1 cellular context compared by ENCODE assay signal in genomic region chr1:83990734-83991133, GRCh38.
TF ChIP-seq lines count a peak whose summit lies in the region.

No MANE protein-coding gene starts in this region.

TF ChIP-seq in HCT116, 20 proteins besides CTCF, POLR2A, EP300 and RAD21 (continued from another document):
- TF ChIP-seq REST (IDR thresholded peaks at IDR 0.05; ENCODE audit: low read depth): no peak
- TF ChIP-seq SIN3A (IDR thresholded peaks at IDR 0.05; ENCODE audit: low read depth): no peak
- TF ChIP-seq ZBTB33 (IDR thresholded peaks at IDR 0.05; ENCODE audit: extremely low read depth, insufficient replicate concordance, low read length): no peak
- TF ChIP-seq ATF3 (IDR thresholded peaks at IDR 0.05): no peak
- TF ChIP-seq YY1 (IDR thresholded peaks at IDR 0.05; ENCODE audit: extremely low read depth, insufficient replicate concordance, low read depth, low read length): no peak
- no peak for TF ChIP-seq FOSL1 (IDR thresholded peaks at IDR 0.05; ENCODE audit: low read depth)
- TF ChIP-seq ZNF274 (IDR thresholded peaks at IDR 0.05; ENCODE audit: low read depth, low read length): no peak
- TF ChIP-seq EZH2 (IDR thresholded peaks at IDR 0.05): no peak
- TF ChIP-seq MAX (IDR thresholded peaks at IDR 0.05): no peak
- no peak for TF ChIP-seq ELF1 (IDR thresholded peaks at IDR 0.05; ENCODE audit: borderline replicate concordance, low read depth)
- no peak for TF ChIP-seq CBX3 (IDR thresholded peaks at IDR 0.05; ENCODE audit: low read depth)
- no peak for TF ChIP-seq SP1 (IDR thresholded peaks at IDR 0.05; ENCODE audit: low read depth)
- TF ChIP-seq CEBPB (IDR thresholded peaks at IDR 0.05; ENCODE audit: low read depth): no peak
- TF ChIP-seq TCF7L2 (IDR thresholded peaks at IDR 0.05; ENCODE audit: borderline replicate concordance, extremely low read depth, insufficient read depth, insufficient read length): no peak
- TF ChIP-seq ZFX (IDR thresholded peaks at IDR 0.05): no peak
- TF ChIP-seq JUND (IDR thresholded peaks at IDR 0.05): no peak
- no peak for TF ChIP-seq POLR2AphosphoS5 (IDR thresholded peaks at IDR 0.05; ENCODE audit: low read depth, low read length)
